8 cellular contexts compared by ENCODE assay signal in the genomic region with DNA sequence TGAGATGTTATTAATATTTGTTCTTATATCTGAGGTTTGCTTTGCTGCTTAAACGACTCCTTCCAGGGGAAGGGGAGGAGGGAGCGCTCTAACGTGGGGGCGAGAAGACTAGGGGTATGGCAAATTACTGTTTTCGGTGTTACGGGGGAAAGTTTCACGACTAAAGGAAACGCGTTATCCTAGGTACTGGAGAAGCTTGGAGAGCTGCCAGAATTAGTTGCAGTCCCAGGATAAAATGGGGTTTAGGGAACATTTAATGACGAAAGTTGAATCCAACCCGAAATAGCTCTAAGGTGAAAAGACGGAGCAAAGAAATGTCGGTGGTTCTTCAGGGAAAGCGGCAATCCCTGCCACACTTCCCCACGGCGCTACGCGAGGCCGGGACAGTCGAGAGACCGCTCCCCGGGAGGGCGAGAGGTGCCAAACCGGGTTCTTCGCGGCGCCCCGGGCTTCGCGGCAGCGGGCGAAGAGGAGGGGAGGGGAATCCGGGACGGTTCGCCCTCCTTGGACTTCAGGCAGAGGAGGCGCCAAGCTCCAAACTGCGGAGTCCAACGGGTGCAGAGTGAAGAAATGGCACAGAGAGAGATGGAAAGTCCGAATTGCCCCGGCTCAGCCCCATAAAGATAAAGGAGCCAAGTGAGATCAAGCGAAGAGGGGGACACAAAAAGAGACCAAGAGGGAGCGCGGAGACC. TPM values are rescaled to one million over a fixed set of nuclear protein-coding genes. Genes with fewer than 3 reads are reported as not detected.
DNase-seq lines count a peak whose midpoint lies in the region; ATAC-seq and TF ChIP-seq lines count a peak whose summit lies in the region.

No MANE protein-coding gene starts in this region.

- peak overlapping the region; percentile 79 for H3K4me3 ChIP-seq in MM.1S (ENCODE audit: low read length)
- H3K4me3 ChIP-seq in astrocyte of the spinal cord (ENCODE audit: low read depth, low read length): peak overlapping the region; percentile 86
- peak overlapping the region; percentile 92 for H3K4me3 ChIP-seq in iPS-20b (ENCODE audit: low read length)
- H3K4me3 ChIP-seq in spleen: peak overlapping the region; percentile 58 to 90 (median 70)

- H3K36me3 ChIP-seq in MM.1S (replicated peaks; ENCODE audit: insufficient read depth, low read length): no peaks in the 10 kb centered on the region
- H3K36me3 ChIP-seq in iPS-20b (ENCODE audit: insufficient read depth, low read depth, low read length): no peaks in the 10 kb centered on the region
- H3K36me3 ChIP-seq in spleen: peaks cover 0 to 6% (median 0%) of the 10 kb centered on the region in 6 donors

- no peaks in the 10 kb centered on the region for H3K4me1 ChIP-seq in MM.1S (ENCODE audit: low read length)
- no peaks in the 10 kb centered on the region; the same call in 1 of the 2 replicates for H3K4me1 ChIP-seq in iPS-20b (ENCODE audit: insufficient read depth, low read length)
- peaks cover 0 to 50% (median 37%) of the 10 kb centered on the region in 6 donors for H3K4me1 ChIP-seq in spleen

- DNase-seq in ELF-1 (ENCODE audit: low read depth, low spot score): peak; percentile 54
- DNase-seq in MM.1S: no peak
- peak; percentile 24 for DNase-seq in astrocyte of the spinal cord (ENCODE audit: low read depth, low spot score)
- DNase-seq in spleen: peak; percentile 82
- no peak for DNase-seq in NCI-H146 (lab: John Stamatoyannopoulos, UW)

- 0 to 44% (median 1%) methylated on average over 26 to 43 of the region's 43 CpGs for WGBS in spleen, 5 donors

- H3K79me2 ChIP-seq in MM.1S (ENCODE audit: low read length): peaks cover 58% of the 10 kb centered on the region

- ATAC-seq in GM21529 (IDR thresholded peaks at IDR 0.05; ENCODE audit: unreplicated experiment) (peak; percentile 18), GM18861 (IDR thresholded peaks at IDR 0.05; ENCODE audit: unreplicated experiment) (no peak)

- H3K27ac ChIP-seq in MM.1S (ENCODE audit: low read length): peak overlapping the region; percentile 47; the same call in 1 of the 2 replicates
- peak overlapping the region; percentile 65 for H3K27ac ChIP-seq in iPS-20b (ENCODE audit: low read length)
- peak overlapping the region; percentile 68 to 86 (median 82) for H3K27ac ChIP-seq in spleen

- TF ChIP-seq POLR2A in spleen (IDR thresholded peaks at IDR 0.05): no peak

- H3K27me3 ChIP-seq in MM.1S (replicated peaks; ENCODE audit: insufficient read depth, low read length) (no peaks in the 10 kb centered on the region), iPS-20b (ENCODE audit: insufficient read depth, low read length) (no peaks in the 10 kb centered on the region), spleen (replicated peaks in 1 of 7) (no peaks in the 10 kb centered on the region)

- H3F3A ChIP-seq in MM.1S (ENCODE audit: insufficient read depth, low read length): no peaks in the 10 kb centered on the region

- H3K9ac ChIP-seq in MM.1S (ENCODE audit: low read length) (peak overlapping the region; percentile 81), iPS-20b (ENCODE audit: low read depth, low read length) (peak overlapping the region; percentile 95)

- TF ChIP-seq CTCF in MM.1S (IDR thresholded peaks at IDR 0.05; ENCODE audit: low read length): no peak
- TF ChIP-seq CTCF in astrocyte of the spinal cord (IDR thresholded peaks at IDR 0.05; ENCODE audit: low read depth, low read length): no peak
- no peak for TF ChIP-seq CTCF in spleen (IDR thresholded peaks at IDR 0.05 in 8 of 11, conservative IDR thresholded peaks at IDR 0.05 in 3 of 11)

- intact Hi-C loops in spleen (cut with DNase I; ENCODE audit: low total_unique reads): no loop called here

- no peaks in the 10 kb centered on the region for H3K9me2 ChIP-seq in MM.1S (replicated peaks; ENCODE audit: insufficient read depth, low read length)

- in situ Hi-C loops in astrocyte of the spinal cord (cut with HindIII; ENCODE audit: low sequenced_read_pairs): no loop called here

- H3K9me3 ChIP-seq in MM.1S (replicated peaks; ENCODE audit: insufficient read depth, low read length) (no peaks in the 10 kb centered on the region), iPS-20b (ENCODE audit: insufficient read depth, low read depth, low read length) (no peaks in the 10 kb centered on the region), spleen (no peaks in the 10 kb centered on the region)

- H4K20me1 ChIP-seq in MM.1S (ENCODE audit: insufficient read depth, low read length): no peaks in the 10 kb centered on the region

- 0 out of 2 replicates have a peak overlapping the region, but pooled peaks have one; percentile 47 for H2AFZ ChIP-seq in MM.1S (ENCODE audit: low read length)

- peak overlapping the region; percentile 64 for H3K4me2 ChIP-seq in MM.1S (ENCODE audit: low read depth, low read length)

RNA-seq across cellular contexts. Expression of a gene that starts 0.7 kb away (rescaled TPM):
- total RNA-seq in spleen: 100 to 1,000 TPM in 3 of 7 donors, 10 to 100 TPM in 4; 67.8 to 158 (median 90.9) TPM
- polyA plus RNA-seq in spleen: 10 to 100 TPM; 36.4 to 54.6 (median 37.2) TPM

Comparison
In these comparisons a context has a peak if more than half of its experiments do, and no peak if none do; other contexts are left out.
1. DNase-seq: peak in ELF-1 (single experiment), astrocyte of the spinal cord (single experiment) and spleen (single experiment); none in MM.1S (single experiment) and NCI-H146 (single experiment).
2. Peak in every context shown above with its lines, with median percentiles within 50 percentile points of each other: H3K27ac ChIP-seq and H3K4me3 ChIP-seq.